Comparison of ENCODE assay signal across 19 cellular contexts in the genomic region with DNA sequence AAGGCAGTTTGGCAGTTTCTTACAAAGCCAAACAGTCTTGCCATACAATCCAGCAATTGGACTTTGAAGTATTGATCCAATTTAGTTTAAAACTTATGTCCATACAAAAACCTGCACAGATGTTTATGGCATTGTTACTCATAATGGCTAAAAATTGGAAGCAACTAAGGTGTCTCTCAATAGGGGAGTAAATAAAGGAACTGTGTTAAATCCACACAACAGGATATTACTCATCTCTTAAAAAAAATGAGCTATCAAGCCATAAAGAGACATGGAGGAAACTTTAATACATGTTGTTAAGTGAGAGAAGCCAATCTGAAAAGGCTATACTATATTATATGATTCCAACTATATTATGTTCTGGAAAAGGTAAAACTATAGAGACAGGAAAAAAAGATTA.
"Had no signal": no experiment of that assay in that cellular context is flagged by ENCODE, and none has a peak within 500 bp of the region (broad histone marks: within the 10 kb centered on the region; RNA-seq: fewer than 3 reads in every experiment).

No MANE protein-coding gene starts in this region.

- H3K27ac ChIP-seq: colonic mucosa, esophagus muscularis mucosa, hepatocyte, left lung, suprapubic skin had no signal

- H3K36me3 Mint-ChIP-seq: type B pancreatic cell, WTC11 had no signal

- FAIRE-seq: keratinocyte, TTC549 had no signal

- H3K36me3 ChIP-seq: colonic mucosa, esophagus muscularis mucosa, left lung, suprapubic skin had no signal

- H3K27ac Mint-ChIP-seq: activated CD8-positive, alpha-beta T cell treated with anti-CD3 and anti-CD28 coated beads for 36 hours; activated T-helper 1 cell treated with anti-CD3 and anti-CD28 coated beads, Interleukin-12 subunit alpha, Interleukin-12 subunit beta, Interleukin-2, Interleukin-4 antibody, amounts not matched to agents 30 ng/mL and 10 ng/mL and 1 ng/mL, durations not matched to agents 14 hours and 24 hours and 36 hours; type B pancreatic cell; WTC11 had no signal

- H3K4me3 Mint-ChIP-seq: activated CD8-positive, alpha-beta T cell treated with anti-CD3 and anti-CD28 coated beads for 36 hours; activated T-helper 1 cell treated with anti-CD3 and anti-CD28 coated beads, Interleukin-12 subunit alpha, Interleukin-12 subunit beta, Interleukin-2, Interleukin-4 antibody, amounts not matched to agents 30 ng/mL and 10 ng/mL and 1 ng/mL, durations not matched to agents 14 hours and 24 hours and 36 hours; type B pancreatic cell; WTC11 had no signal

- H3K27me3 Mint-ChIP-seq: activated CD8-positive, alpha-beta T cell treated with anti-CD3 and anti-CD28 coated beads for 36 hours; naive thymus-derived CD8-positive, alpha-beta T cell had no signal

- H3K9me3 ChIP-seq: colonic mucosa, esophagus muscularis mucosa, left lung, suprapubic skin had no signal

- H3K9me3 Mint-ChIP-seq: activated CD8-positive, alpha-beta T cell treated with anti-CD3 and anti-CD28 coated beads for 36 hours; type B pancreatic cell had no signal

- H3K4me1 ChIP-seq: colonic mucosa, left lung, suprapubic skin had no signal

- ATAC-seq: activated CD8-positive, alpha-beta T cell treated with anti-CD3 and anti-CD28 coated beads for 36 hours; left lung; naive thymus-derived CD8-positive, alpha-beta T cell; WTC11 had no signal

- H3K4me3 ChIP-seq: colonic mucosa, esophagus muscularis mucosa, hepatocyte, left lung, suprapubic skin had no signal

- H3K27me3 ChIP-seq: colonic mucosa, esophagus muscularis mucosa, hepatocyte, left lung, suprapubic skin had no signal

- DNase-seq: activated CD4-positive, alpha-beta T cell treated with anti-CD3 and anti-CD28 coated beads for 4 hours; activated CD8-positive, alpha-beta memory T cell treated with anti-CD3 and anti-CD28 coated beads, Interleukin-2, amount 50 U/mL, for 4 hours; activated CD8-positive, alpha-beta T cell treated with anti-CD3 and anti-CD28 coated beads for 36 hours; activated naive CD4-positive, alpha-beta T cell; colonic mucosa; left lung; naive thymus-derived CD8-positive, alpha-beta T cell; posterior cingulate gyrus; retina; stimulated activated CD4-positive, alpha-beta T cell treated with anti-CD3 and anti-CD28 coated beads, Interleukin-2, amount 100 ng/mL, for 48 hours; stimulated activated naive CD4-positive, alpha-beta T cell had no signal
